1 cellular context compared by ENCODE assay signal in the genomic region with DNA sequence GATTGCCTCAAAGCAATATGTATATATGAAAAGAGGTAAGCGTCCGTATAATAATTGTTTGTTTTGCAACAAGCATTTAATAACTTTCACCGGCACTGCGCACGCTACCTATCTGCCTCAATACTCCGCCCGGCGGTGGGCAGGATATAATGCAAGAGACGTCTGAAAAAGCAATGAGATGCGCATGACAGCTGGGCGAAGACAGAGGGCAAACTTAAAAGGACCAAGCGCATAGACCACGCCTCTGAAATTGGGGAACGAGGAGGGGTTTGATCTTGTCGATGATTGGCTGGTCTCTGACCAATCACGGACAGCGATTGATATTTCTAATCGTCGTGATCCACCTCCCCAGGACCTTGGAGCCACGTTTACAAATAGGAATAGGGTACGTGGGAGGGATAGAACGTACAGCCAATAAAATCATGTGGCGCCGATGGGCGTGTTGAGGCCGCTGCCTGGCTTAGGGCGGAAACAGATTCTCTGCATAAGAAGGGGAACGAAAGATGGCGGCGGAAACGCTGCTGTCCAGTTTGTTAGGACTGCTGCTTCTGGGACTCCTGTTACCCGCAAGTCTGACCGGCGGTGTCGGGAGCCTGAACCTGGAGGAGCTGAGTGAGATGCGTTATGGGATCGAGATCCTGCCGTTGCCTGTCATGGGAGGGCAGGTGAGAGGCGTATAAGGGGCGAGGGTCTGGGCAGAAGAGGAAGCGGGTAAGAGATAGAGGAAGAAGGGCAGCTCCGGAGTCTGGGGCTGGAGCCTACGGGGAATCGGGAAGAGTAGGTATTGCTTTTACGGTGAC.
A peak's percentile ranks its signal among the peaks of the same experiment; 100 is the strongest.
TF ChIP-seq lines count a peak whose summit lies in the region.

A gene with protein sequence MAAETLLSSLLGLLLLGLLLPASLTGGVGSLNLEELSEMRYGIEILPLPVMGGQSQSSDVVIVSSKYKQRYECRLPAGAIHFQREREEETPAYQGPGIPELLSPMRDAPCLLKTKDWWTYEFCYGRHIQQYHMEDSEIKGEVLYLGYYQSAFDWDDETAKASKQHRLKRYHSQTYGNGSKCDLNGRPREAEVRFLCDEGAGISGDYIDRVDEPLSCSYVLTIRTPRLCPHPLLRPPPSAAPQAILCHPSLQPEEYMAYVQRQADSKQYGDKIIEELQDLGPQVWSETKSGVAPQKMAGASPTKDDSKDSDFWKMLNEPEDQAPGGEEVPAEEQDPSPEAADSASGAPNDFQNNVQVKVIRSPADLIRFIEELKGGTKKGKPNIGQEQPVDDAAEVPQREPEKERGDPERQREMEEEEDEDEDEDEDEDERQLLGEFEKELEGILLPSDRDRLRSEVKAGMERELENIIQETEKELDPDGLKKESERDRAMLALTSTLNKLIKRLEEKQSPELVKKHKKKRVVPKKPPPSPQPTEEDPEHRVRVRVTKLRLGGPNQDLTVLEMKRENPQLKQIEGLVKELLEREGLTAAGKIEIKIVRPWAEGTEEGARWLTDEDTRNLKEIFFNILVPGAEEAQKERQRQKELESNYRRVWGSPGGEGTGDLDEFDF (plus strand): TSS at position 474 of the 800 bp plus-strand sequence. CDS start 30 bp downstream, at position 504.

TF ChIP-seq in SK-N-SH, 30 proteins besides CTCF, POLR2A, EP300 and RAD21 (continued from another document):
- TF ChIP-seq, protein P1, sequence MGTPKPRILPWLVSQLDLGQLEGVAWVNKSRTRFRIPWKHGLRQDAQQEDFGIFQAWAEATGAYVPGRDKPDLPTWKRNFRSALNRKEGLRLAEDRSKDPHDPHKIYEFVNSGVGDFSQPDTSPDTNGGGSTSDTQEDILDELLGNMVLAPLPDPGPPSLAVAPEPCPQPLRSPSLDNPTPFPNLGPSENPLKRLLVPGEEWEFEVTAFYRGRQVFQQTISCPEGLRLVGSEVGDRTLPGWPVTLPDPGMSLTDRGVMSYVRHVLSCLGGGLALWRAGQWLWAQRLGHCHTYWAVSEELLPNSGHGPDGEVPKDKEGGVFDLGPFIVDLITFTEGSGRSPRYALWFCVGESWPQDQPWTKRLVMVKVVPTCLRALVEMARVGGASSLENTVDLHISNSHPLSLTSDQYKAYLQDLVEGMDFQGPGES (IDR thresholded peaks at IDR 0.05; ENCODE audit: low read depth, low read length), result peak; percentile 83
- peak; percentile 82 for TF ChIP-seq POLR2AphosphoS5 (IDR thresholded peaks at IDR 0.05; ENCODE audit: low read depth, low read length)
- TF ChIP-seq, protein P2, sequence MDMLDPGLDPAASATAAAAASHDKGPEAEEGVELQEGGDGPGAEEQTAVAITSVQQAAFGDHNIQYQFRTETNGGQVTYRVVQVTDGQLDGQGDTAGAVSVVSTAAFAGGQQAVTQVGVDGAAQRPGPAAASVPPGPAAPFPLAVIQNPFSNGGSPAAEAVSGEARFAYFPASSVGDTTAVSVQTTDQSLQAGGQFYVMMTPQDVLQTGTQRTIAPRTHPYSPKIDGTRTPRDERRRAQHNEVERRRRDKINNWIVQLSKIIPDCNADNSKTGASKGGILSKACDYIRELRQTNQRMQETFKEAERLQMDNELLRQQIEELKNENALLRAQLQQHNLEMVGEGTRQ (IDR thresholded peaks at IDR 0.05; ENCODE audit: borderline replicate concordance, low read depth, low read length), result no peak
- TF ChIP-seq SIN3A (IDR thresholded peaks at IDR 0.05; ENCODE audit: borderline replicate concordance, low read depth, low read length), result peak; percentile 72; the same call in 1 of the 2 replicates
- TF ChIP-seq TCF12 (IDR thresholded peaks at IDR 0.05), result no peak
- TF ChIP-seq EZH2phosphoT487 (IDR thresholded peaks at IDR 0.05; ENCODE audit: borderline replicate concordance, low read depth), result no peak
- TF ChIP-seq, protein P3, sequence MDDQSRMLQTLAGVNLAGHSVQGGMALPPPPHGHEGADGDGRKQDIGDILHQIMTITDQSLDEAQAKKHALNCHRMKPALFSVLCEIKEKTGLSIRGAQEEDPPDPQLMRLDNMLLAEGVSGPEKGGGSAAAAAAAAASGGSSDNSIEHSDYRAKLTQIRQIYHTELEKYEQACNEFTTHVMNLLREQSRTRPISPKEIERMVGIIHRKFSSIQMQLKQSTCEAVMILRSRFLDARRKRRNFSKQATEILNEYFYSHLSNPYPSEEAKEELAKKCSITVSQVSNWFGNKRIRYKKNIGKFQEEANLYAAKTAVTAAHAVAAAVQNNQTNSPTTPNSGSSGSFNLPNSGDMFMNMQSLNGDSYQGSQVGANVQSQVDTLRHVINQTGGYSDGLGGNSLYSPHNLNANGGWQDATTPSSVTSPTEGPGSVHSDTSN (IDR thresholded peaks at IDR 0.05), result peak; percentile 94
- TF ChIP-seq NRF1 (IDR thresholded peaks at IDR 0.05; ENCODE audit: low read depth, low read length), result peak; percentile 89
- TF ChIP-seq ELF1 (IDR thresholded peaks at IDR 0.05), result peak; percentile 98
- TF ChIP-seq TAF1 (IDR thresholded peaks at IDR 0.05; ENCODE audit: borderline replicate concordance, low read depth, low read length), result peak; percentile 86
- TF ChIP-seq, protein P4, sequence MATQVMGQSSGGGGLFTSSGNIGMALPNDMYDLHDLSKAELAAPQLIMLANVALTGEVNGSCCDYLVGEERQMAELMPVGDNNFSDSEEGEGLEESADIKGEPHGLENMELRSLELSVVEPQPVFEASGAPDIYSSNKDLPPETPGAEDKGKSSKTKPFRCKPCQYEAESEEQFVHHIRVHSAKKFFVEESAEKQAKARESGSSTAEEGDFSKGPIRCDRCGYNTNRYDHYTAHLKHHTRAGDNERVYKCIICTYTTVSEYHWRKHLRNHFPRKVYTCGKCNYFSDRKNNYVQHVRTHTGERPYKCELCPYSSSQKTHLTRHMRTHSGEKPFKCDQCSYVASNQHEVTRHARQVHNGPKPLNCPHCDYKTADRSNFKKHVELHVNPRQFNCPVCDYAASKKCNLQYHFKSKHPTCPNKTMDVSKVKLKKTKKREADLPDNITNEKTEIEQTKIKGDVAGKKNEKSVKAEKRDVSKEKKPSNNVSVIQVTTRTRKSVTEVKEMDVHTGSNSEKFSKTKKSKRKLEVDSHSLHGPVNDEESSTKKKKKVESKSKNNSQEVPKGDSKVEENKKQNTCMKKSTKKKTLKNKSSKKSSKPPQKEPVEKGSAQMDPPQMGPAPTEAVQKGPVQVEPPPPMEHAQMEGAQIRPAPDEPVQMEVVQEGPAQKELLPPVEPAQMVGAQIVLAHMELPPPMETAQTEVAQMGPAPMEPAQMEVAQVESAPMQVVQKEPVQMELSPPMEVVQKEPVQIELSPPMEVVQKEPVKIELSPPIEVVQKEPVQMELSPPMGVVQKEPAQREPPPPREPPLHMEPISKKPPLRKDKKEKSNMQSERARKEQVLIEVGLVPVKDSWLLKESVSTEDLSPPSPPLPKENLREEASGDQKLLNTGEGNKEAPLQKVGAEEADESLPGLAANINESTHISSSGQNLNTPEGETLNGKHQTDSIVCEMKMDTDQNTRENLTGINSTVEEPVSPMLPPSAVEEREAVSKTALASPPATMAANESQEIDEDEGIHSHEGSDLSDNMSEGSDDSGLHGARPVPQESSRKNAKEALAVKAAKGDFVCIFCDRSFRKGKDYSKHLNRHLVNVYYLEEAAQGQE (IDR thresholded peaks at IDR 0.05; ENCODE audit: low read depth, low read length), result peak; percentile 72
- no peak for TF ChIP-seq FOSL2 (IDR thresholded peaks at IDR 0.05; ENCODE audit: borderline replicate concordance, low read depth)
- no peak for TF ChIP-seq RXRA (IDR thresholded peaks at IDR 0.05; ENCODE audit: borderline replicate concordance, low read depth)
- TF ChIP-seq CHD2 (IDR thresholded peaks at IDR 0.05; ENCODE audit: low read length, partially characterized antibody), result peak; percentile 90
